35 cellular contexts compared by ENCODE assay signal in the genomic region with DNA sequence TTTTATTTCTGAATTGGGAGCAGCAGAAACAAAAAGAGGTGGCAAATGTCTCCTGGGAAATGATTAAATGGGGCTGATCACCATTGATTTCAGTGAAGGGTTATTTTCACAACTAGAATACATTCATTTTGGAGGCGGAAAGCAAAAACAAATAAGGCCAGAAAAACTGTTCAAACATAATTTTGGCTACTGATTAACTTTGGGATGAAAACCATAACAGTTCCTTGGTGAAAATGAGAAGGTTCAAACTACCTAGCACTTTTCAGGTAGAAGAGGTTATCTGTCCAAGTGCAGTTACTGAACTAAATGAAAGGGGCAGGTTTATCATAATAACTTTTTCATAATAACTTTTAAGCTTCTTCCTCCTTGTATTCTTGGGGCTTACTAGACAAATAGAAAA.
"Had no signal": no experiment of that assay in that cellular context is flagged by ENCODE, and none has a peak within 500 bp of the region (broad histone marks: within the 10 kb centered on the region; RNA-seq: fewer than 3 reads in every experiment).

No MANE protein-coding gene starts in this region.

- H3K27me3 ChIP-seq: adrenal gland, cardiac muscle cell, neutrophil, ovary, sigmoid colon, stomach, tibial artery had no signal

- H3K27ac ChIP-seq: adrenal gland, cardiac muscle cell, coronary artery, dorsolateral prefrontal cortex, neutrophil, ovary, psoas muscle, sigmoid colon, stomach, tibial artery had no signal

- H3K36me3 Mint-ChIP-seq: activated CD4-positive, alpha-beta memory T cell treated with anti-CD3 and anti-CD28 coated beads for 36 hours; activated naive CD8-positive, alpha-beta T cell treated with anti-CD3 and anti-CD28 coated beads for 36 hours; brain; immature natural killer cell; natural killer cell treated with Interleukin-12 subunit alpha and Interleukin-12 subunit beta and Interleukin-15 and Interleukin-18, amount 100 ng/mL, for 72 hours; stimulated activated memory B cell treated with anti-CD40 and anti-IgM and Interleukin-4, amounts not matched to agents 10 μg/mL and 1 μg/mL and 100 μg/mL, for 72 hours had no signal

- H3K4me1 ChIP-seq: psoas muscle, sigmoid colon, tibial artery had no signal

- DNase-seq: activated CD4-positive, alpha-beta memory T cell treated with anti-CD3 and anti-CD28 coated beads for 36 hours; activated CD4-positive, alpha-beta T cell treated with anti-CD3 and anti-CD28 coated beads, Interleukin-2, amount 10 ng/mL, durations not matched to agents 24 days and 14 days; activated CD4-positive, CD25-positive, alpha-beta regulatory T cell treated with anti-CD3 and anti-CD28 coated beads, Interleukin-2, amount 50 U/mL, for 72 hours; activated CD8-positive, alpha-beta memory T cell treated with anti-CD3 and anti-CD28 coated beads, Interleukin-2, amount 50 U/mL, for 4 hours; activated effector memory CD4-positive, alpha-beta T cell treated with anti-CD3 and anti-CD28 coated beads, Interleukin-2, amount 50 U/mL, for 16 hours; activated naive CD4-positive, alpha-beta T cell treated with anti-CD3 and anti-CD28 coated beads for 36 hours; activated naive CD8-positive, alpha-beta T cell treated with anti-CD3 and anti-CD28 coated beads for 36 hours; activated T-cell treated with anti-CD3 and anti-CD28 coated beads, Interleukin-2, amount 50 U/mL, for 1 hour; adrenal gland; aorta; dorsolateral prefrontal cortex; effector memory CD4-positive, alpha-beta T cell; head of caudate nucleus; hypothalamus; immature natural killer cell; mesendoderm; ovary; psoas muscle; sigmoid colon; small intestine; stimulated activated CD4-positive, alpha-beta T cell treated with anti-CD3 and anti-CD28 coated beads, Interleukin-1b, Interleukin-23, amount 100 ng/mL, for 48 hours; stimulated activated CD4-positive, alpha-beta T cell treated with anti-CD3 and anti-CD28 coated beads, Interleukin-4, amount 100 ng/mL, for 4 hours; stimulated activated CD8-positive, alpha-beta memory T cell treated with anti-CD3 and anti-CD28 coated beads, Interleukin-4, amount 100 ng/mL, for 48 hours; stomach; T-helper 2 cell; tibial artery had no signal

- H3K27me3 Mint-ChIP-seq: activated CD4-positive, alpha-beta memory T cell treated with anti-CD3 and anti-CD28 coated beads for 36 hours; activated CD4-positive, alpha-beta T cell treated with anti-CD3 and anti-CD28 coated beads, Interleukin-2, amount 10 ng/mL, durations not matched to agents 24 days and 14 days; activated naive CD8-positive, alpha-beta T cell treated with anti-CD3 and anti-CD28 coated beads for 36 hours; brain; natural killer cell treated with Interleukin-12 subunit alpha and Interleukin-12 subunit beta and Interleukin-15 and Interleukin-18, amount 100 ng/mL, for 72 hours; stimulated activated memory B cell treated with anti-CD40 and anti-IgM and Interleukin-4, amounts not matched to agents 10 μg/mL and 1 μg/mL and 100 μg/mL, for 72 hours had no signal

- H3K4me3 Mint-ChIP-seq: activated CD4-positive, alpha-beta memory T cell treated with anti-CD3 and anti-CD28 coated beads for 36 hours; activated CD4-positive, alpha-beta T cell treated with anti-CD3 and anti-CD28 coated beads, Interleukin-2, amount 10 ng/mL, durations not matched to agents 24 days and 14 days; activated naive CD4-positive, alpha-beta T cell treated with anti-CD3 and anti-CD28 coated beads for 36 hours; activated naive CD8-positive, alpha-beta T cell treated with anti-CD3 and anti-CD28 coated beads for 36 hours; activated T-helper 1 cell treated with anti-CD3 and anti-CD28 coated beads, Interleukin-12 subunit alpha, Interleukin-12 subunit beta, Interleukin-2, Interleukin-4 antibody, amounts not matched to agents 30 ng/mL and 10 ng/mL and 1 ng/mL, durations not matched to agents 14 hours and 24 hours and 36 hours; brain; immature natural killer cell; natural killer cell treated with Interleukin-12 subunit alpha and Interleukin-12 subunit beta and Interleukin-15 and Interleukin-18, amount 100 ng/mL, for 72 hours; stimulated activated memory B cell treated with anti-CD40 and anti-IgM and Interleukin-4, amounts not matched to agents 10 μg/mL and 1 μg/mL and 100 μg/mL, for 72 hours had no signal

- H3K36me3 ChIP-seq: adrenal gland, cardiac muscle cell, neutrophil, ovary, sigmoid colon, stomach, tibial artery had no signal

- H3K4me3 ChIP-seq: adrenal gland, cardiac muscle cell, coronary artery, dorsolateral prefrontal cortex, lung, ovary, psoas muscle, sigmoid colon, stomach, tibial artery had no signal

- H3K27ac Mint-ChIP-seq: activated CD4-positive, alpha-beta memory T cell treated with anti-CD3 and anti-CD28 coated beads for 36 hours; activated CD4-positive, alpha-beta T cell treated with anti-CD3 and anti-CD28 coated beads, Interleukin-2, amount 10 ng/mL, durations not matched to agents 24 days and 14 days; activated naive CD4-positive, alpha-beta T cell treated with anti-CD3 and anti-CD28 coated beads for 36 hours; activated naive CD8-positive, alpha-beta T cell treated with anti-CD3 and anti-CD28 coated beads for 36 hours; activated T-helper 1 cell treated with anti-CD3 and anti-CD28 coated beads, Interleukin-12 subunit alpha, Interleukin-12 subunit beta, Interleukin-2, Interleukin-4 antibody, amounts not matched to agents 30 ng/mL and 10 ng/mL and 1 ng/mL, durations not matched to agents 14 hours and 24 hours and 36 hours; immature natural killer cell; natural killer cell treated with Interleukin-12 subunit alpha and Interleukin-12 subunit beta and Interleukin-15 and Interleukin-18, amount 100 ng/mL, for 72 hours; stimulated activated memory B cell treated with anti-CD40 and anti-IgM and Interleukin-4, amounts not matched to agents 10 μg/mL and 1 μg/mL and 100 μg/mL, for 72 hours had no signal

- FAIRE-seq: small intestine had no signal

- ATAC-seq: left lobe of liver; natural killer cell treated with Interleukin-12 subunit alpha and Interleukin-12 subunit beta and Interleukin-15 and Interleukin-18, amount 100 ng/mL, for 72 hours; psoas muscle; stimulated activated memory B cell treated with anti-CD40 and anti-IgM and Interleukin-4, amounts not matched to agents 10 μg/mL and 1 μg/mL and 100 μg/mL, for 72 hours had no signal

- H3K9me3 ChIP-seq: adrenal gland, neutrophil, ovary, psoas muscle, sigmoid colon, stomach, tibial artery had no signal

- H3K4me1 Mint-ChIP-seq: activated CD4-positive, alpha-beta T cell treated with anti-CD3 and anti-CD28 coated beads, Interleukin-2, amount 10 ng/mL, durations not matched to agents 24 days and 14 days; activated naive CD8-positive, alpha-beta T cell treated with anti-CD3 and anti-CD28 coated beads for 36 hours; immature natural killer cell; stimulated activated memory B cell treated with anti-CD40 and anti-IgM and Interleukin-4, amounts not matched to agents 10 μg/mL and 1 μg/mL and 100 μg/mL, for 72 hours had no signal

- H3K9me3 Mint-ChIP-seq: brain; stimulated activated memory B cell treated with anti-CD40 and anti-IgM and Interleukin-4, amounts not matched to agents 10 μg/mL and 1 μg/mL and 100 μg/mL, for 72 hours had no signal
